Comparison of ENCODE assay signal across 9 cellular contexts in genomic region chr17:77325826-77326581, GRCh38.
DNase-seq lines count a peak whose midpoint lies in the region; ATAC-seq and TF ChIP-seq lines count a peak whose summit lies in the region.
"Had no signal": no experiment of that assay in that cellular context is flagged by ENCODE, and none has a peak within 500 bp of the region (broad histone marks: within the 10 kb centered on the region; RNA-seq: fewer than 3 reads in every experiment).

No MANE protein-coding gene starts in this region.

- H3K4me1 ChIP-seq in uterus: peaks cover 19 to 31% of the 10 kb centered on the region in 2 donors

- no peaks in the 10 kb centered on the region for H3K27me3 Mint-ChIP-seq in activated naive CD8-positive, alpha-beta T cell treated with anti-CD3 and anti-CD28 coated beads for 36 hours
- no peaks in the 10 kb centered on the region for H3K27me3 Mint-ChIP-seq in memory B cell

- H3K27ac ChIP-seq in uterus: peak overlapping the region; percentile 93 to 98

- H3K27me3 ChIP-seq in uterus: no peaks in the 10 kb centered on the region
- H3K27me3 ChIP-seq: pancreas had no signal

- peaks cover 3% of the 10 kb centered on the region for H3K36me3 Mint-ChIP-seq in activated naive CD8-positive, alpha-beta T cell treated with anti-CD3 and anti-CD28 coated beads for 36 hours
- H3K36me3 Mint-ChIP-seq in memory B cell: no peaks in the 10 kb centered on the region

- peaks cover 4% of the 10 kb centered on the region for H3K9me3 Mint-ChIP-seq in activated naive CD8-positive, alpha-beta T cell treated with anti-CD3 and anti-CD28 coated beads for 36 hours
- H3K9me3 Mint-ChIP-seq in memory B cell: no peaks in the 10 kb centered on the region

- H3K36me3 ChIP-seq in uterus: no peaks in the 10 kb centered on the region
- H3K36me3 ChIP-seq: pancreas had no signal

- peak; percentile 29 for DNase-seq in stimulated activated CD4-positive, alpha-beta T cell treated with anti-CD3 and anti-CD28 coated beads, Interleukin-4, amount 100 ng/mL, for 1 hour
- no peak for DNase-seq in stimulated activated CD4-positive, alpha-beta T cell treated with anti-CD3 and anti-CD28 coated beads, Interleukin-2, amount 100 ng/mL, for 24 hours
- DNase-seq in activated naive CD8-positive, alpha-beta T cell treated with anti-CD3 and anti-CD28 coated beads for 36 hours: peak; percentile 45
- DNase-seq in memory B cell (ENCODE audit: low spot score in 2 of 2) (no peak), uterus (peak in 1 of 2 donors; percentile 32), NCI-H524 (lab: John Stamatoyannopoulos, UW) (no peak), NCI-H2029 treated with DMSO at 0.1 percent for 48 hours (lab: John Stamatoyannopoulos, UW) (no peak), NCI-H1694 (lab: John Stamatoyannopoulos, UW) (no peak)

- TF ChIP-seq POLR2A in uterus (IDR thresholded peaks at IDR 0.05): no peak

- no peak for TF ChIP-seq CTCF in uterus (IDR thresholded peaks at IDR 0.05)

- peak overlapping the region; percentile 91 for H3K27ac Mint-ChIP-seq in activated naive CD8-positive, alpha-beta T cell treated with anti-CD3 and anti-CD28 coated beads for 36 hours
- peak overlapping the region; percentile 98 for H3K27ac Mint-ChIP-seq in memory B cell

- H3K4me3 ChIP-seq in uterus: no peak overlapping the region
- H3K4me3 ChIP-seq: pancreas had no signal

- no peaks in the 10 kb centered on the region for H3K9me3 ChIP-seq in uterus
- H3K9me3 ChIP-seq: pancreas had no signal

- ATAC-seq in memory B cell (ENCODE audit: low read depth): peak; percentile 0

- peaks cover 38% of the 10 kb centered on the region for H3K4me1 Mint-ChIP-seq in activated naive CD8-positive, alpha-beta T cell treated with anti-CD3 and anti-CD28 coated beads for 36 hours
- H3K4me1 Mint-ChIP-seq in memory B cell: peaks cover 52% of the 10 kb centered on the region

- no peak overlapping the region for H3K4me3 Mint-ChIP-seq in activated naive CD8-positive, alpha-beta T cell treated with anti-CD3 and anti-CD28 coated beads for 36 hours
- H3K4me3 Mint-ChIP-seq in memory B cell: peak overlapping the region; percentile 65

- intact Hi-C loops in uterus (cut with DNase I; ENCODE audit: low total_unique reads): loop anchor here (5.0 kb wide), 1 partner anchor 101 kb away; no protein-coding TSS in a partner anchor

Comparison
In these comparisons a context has a peak if more than half of its experiments do, and no peak if none do; other contexts are left out.
1. DNase-seq: peak in stimulated activated CD4-positive, alpha-beta T cell treated with anti-CD3 and anti-CD28 coated beads, Interleukin-4, amount 100 ng/mL, for 1 hour (single experiment) and activated naive CD8-positive, alpha-beta T cell treated with anti-CD3 and anti-CD28 coated beads for 36 hours (single experiment); none in stimulated activated CD4-positive, alpha-beta T cell treated with anti-CD3 and anti-CD28 coated beads, Interleukin-2, amount 100 ng/mL, for 24 hours (0 of 2), memory B cell (0 of 2), NCI-H524 (0 of 2), NCI-H2029 treated with DMSO at 0.1 percent for 48 hours (single experiment) and NCI-H1694 (single experiment).